7 cellular contexts compared by ENCODE assay signal in genomic region chr7:148573581-148573980, GRCh38. TPM values are rescaled to one million over a fixed set of nuclear protein-coding genes. Genes with fewer than 3 reads are reported as not detected.
"Had no signal": no experiment of that assay in that cellular context is flagged by ENCODE, and none has a peak within 500 bp of the region (broad histone marks: within the 10 kb centered on the region; RNA-seq: fewer than 3 reads in every experiment).

No MANE protein-coding gene starts in this region.

RNA-seq across cellular contexts. Expression of gene C7orf33, which starts 17.0 kb away (rescaled TPM):
- total RNA-seq: GM23248, GM23338, H1, H4, H7, H9, HFFc6 had no signal
- polyA plus RNA-seq: GM23248, GM23338, H1 had no signal
